Comparison of ENCODE assay signal across 8 cellular contexts in the genomic region with DNA sequence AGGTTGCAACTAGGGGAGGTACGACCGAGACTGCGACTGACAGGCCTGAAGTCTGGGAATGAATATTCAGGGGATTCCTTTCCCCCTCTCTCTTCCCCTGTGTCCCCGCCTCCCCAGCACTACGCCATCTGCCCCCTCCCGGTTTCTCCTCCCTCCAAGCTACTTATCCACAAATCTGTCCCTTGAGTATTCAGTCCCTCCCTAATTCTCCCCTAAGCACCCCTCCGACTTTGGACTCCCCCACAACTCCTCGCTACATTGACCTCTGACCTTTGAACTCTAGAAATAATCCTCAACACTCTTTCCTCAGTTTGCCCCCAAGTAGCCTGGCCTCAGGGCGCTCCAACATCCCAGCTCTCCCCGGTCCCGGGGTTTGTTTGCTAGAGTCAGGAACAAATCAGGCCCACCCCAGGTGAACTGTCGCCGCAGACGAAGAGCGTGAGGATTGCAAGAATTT. TPM values are rescaled to one million over a fixed set of nuclear protein-coding genes. Genes with fewer than 3 reads are reported as not detected.
A peak's percentile ranks its signal among the peaks of the same experiment; 100 is the strongest.
DNase-seq lines count a peak whose midpoint lies in the region; ATAC-seq and TF ChIP-seq lines count a peak whose summit lies in the region.

No MANE protein-coding gene starts in this region.

- no peaks in the 10 kb centered on the region for H3K27me3 ChIP-seq in brain microvascular endothelial cell (replicated peaks)

- in situ Hi-C loops in brain microvascular endothelial cell (cut with HindIII; ENCODE audit: low pct_ligation_motif_present, low sequenced_read_pairs): no loop called here

- no peak for TF ChIP-seq CTCF in brain microvascular endothelial cell (IDR thresholded peaks at IDR 0.05; ENCODE audit: low read depth, low read length, missing control alignments)

- H3K27ac Mint-ChIP-seq in immature natural killer cell: peak overlapping the region in 5 of 6 donors; percentile 91 to 98 (median 94)

- peaks cover 9 to 14% (median 10%) of the 10 kb centered on the region in 3 donors for H3K27me3 Mint-ChIP-seq in immature natural killer cell (ENCODE audit: low read depth in 3 of 3)

- H3K36me3 ChIP-seq in brain microvascular endothelial cell (replicated peaks): peaks cover 16% of the 10 kb centered on the region

- H3K36me3 Mint-ChIP-seq in immature natural killer cell: peaks cover 12 to 23% (median 18%) of the 10 kb centered on the region in 3 donors

- H3K9me3 Mint-ChIP-seq in immature natural killer cell: no peaks in the 10 kb centered on the region

- H3K4me3 Mint-ChIP-seq in immature natural killer cell: peak overlapping the region; percentile 94 to 100 (median 99)

- H3K27ac ChIP-seq in brain microvascular endothelial cell (peak overlapping the region; percentile 27), skin epidermis (peak overlapping the region in 20 of 21 experiments; percentile 52 to 92 (median 86))

- H3K4me3 ChIP-seq in brain microvascular endothelial cell (ENCODE audit: low read depth, low read length) (peak overlapping the region; percentile 95), skin epidermis (peak overlapping the region; percentile 42 to 77 (median 72))

- ATAC-seq in HG02642 (IDR thresholded peaks at IDR 0.05; ENCODE audit: poor library complexity, unreplicated experiment): no peak
- no peak for ATAC-seq in GM18502 (IDR thresholded peaks at IDR 0.05; ENCODE audit: poor library complexity, unreplicated experiment)

- peak; percentile 9 for DNase-seq in stimulated activated CD4-positive, alpha-beta T cell treated with anti-CD3 and anti-CD28 coated beads, Interleukin-4, amount 100 ng/mL, for 1 hour
- DNase-seq in stimulated activated CD4-positive, alpha-beta T cell treated with anti-CD3 and anti-CD28 coated beads, Interleukin-1b, Interleukin-23, amount 100 ng/mL, for 48 hours: no peak
- DNase-seq in NCI-H2227 (lab: John Stamatoyannopoulos, UW; ENCODE audit: unreplicated experiment) (peak; percentile 79), brain microvascular endothelial cell (peak; percentile 25), immature natural killer cell (no peak)

- peaks cover 43 to 57% of the 10 kb centered on the region in 2 donors for H3K4me1 Mint-ChIP-seq in immature natural killer cell

RNA-seq across cellular contexts. Expression of a gene that starts 0.4 kb away (rescaled TPM):
- polyA plus RNA-seq in immature natural killer cell: under 1 TPM in 1 of 3 donors, not detected in 2; 0.29 TPM

RNA-seq across cellular contexts. Expression of a gene that starts 0.6 kb away (rescaled TPM):
- polyA plus RNA-seq in immature natural killer cell: 100 to 1,000 TPM in 1 of 3 donors, 10 to 100 TPM in 2; 79.4 to 122 (median 96.4) TPM

RNA-seq across cellular contexts. Expression of a gene that starts 8.9 kb away (rescaled TPM):
- polyA plus RNA-seq in immature natural killer cell: 10 to 100 TPM; 25.9 to 69.2 (median 32.0) TPM

RNA-seq across cellular contexts. Expression of a gene that starts 10.5 kb away (rescaled TPM):
- polyA plus RNA-seq in immature natural killer cell: 1 to 10 TPM in 1 of 3 donors, not detected in 2; 1.3 TPM

RNA-seq across cellular contexts. Expression of a gene that starts 18.9 kb away (rescaled TPM):
- 1 to 10 TPM in 1 of 3 donors, under 1 TPM in 2; 0.23 to 1.5 (median 0.54) TPM for polyA plus RNA-seq in immature natural killer cell

Comparison
In these comparisons a context has a peak if more than half of its experiments do, and no peak if none do; other contexts are left out.
1. DNase-seq: peak in stimulated activated CD4-positive, alpha-beta T cell treated with anti-CD3 and anti-CD28 coated beads, Interleukin-4, amount 100 ng/mL, for 1 hour (single experiment), NCI-H2227 (single experiment) and brain microvascular endothelial cell (single experiment); none in stimulated activated CD4-positive, alpha-beta T cell treated with anti-CD3 and anti-CD28 coated beads, Interleukin-1b, Interleukin-23, amount 100 ng/mL, for 48 hours (single experiment) and immature natural killer cell (0 of 3).